Comparison of ENCODE assay signal across 18 cellular contexts in the genomic region with DNA sequence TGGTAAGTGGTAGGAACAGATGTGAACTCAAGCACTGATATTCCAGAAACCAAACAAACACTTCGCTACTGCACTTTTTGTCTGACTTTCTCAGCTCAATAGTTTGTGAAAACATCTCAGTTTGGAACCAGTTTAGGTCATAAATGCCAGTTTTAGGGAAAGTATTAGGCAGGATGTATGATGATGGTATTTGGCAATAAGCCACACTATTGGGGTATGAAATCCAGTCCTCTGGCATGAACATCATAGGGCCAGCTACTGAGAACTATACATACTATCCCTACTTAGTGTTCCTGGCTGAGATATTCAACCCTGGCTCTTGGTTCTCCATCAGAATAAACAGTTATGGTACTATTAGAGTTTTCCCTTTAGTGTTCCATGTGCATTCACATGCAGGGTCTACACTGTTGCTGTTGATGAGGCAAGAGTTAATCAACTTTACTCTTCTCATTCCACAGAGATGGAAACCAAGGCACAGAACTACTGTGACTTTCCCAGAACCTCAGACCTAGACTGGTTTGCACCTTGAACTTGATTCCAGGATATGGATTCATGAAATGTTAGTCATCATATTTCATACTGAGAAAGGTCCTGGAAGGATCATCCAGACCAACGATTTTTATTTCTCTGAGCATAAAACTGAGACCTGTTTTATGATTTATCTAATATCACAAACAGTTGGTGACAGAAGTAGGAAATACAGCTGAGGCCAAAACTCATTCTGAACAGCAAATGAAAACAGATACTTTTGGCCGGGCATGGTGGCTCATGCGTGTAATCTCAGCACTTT. TPM values are rescaled to one million over a fixed set of nuclear protein-coding genes. Genes with fewer than 3 reads are reported as not detected.
DNase-seq lines count a peak whose midpoint lies in the region; ATAC-seq and TF ChIP-seq lines count a peak whose summit lies in the region.
"Had no signal": no experiment of that assay in that cellular context is flagged by ENCODE, and none has a peak within 500 bp of the region (broad histone marks: within the 10 kb centered on the region; RNA-seq: fewer than 3 reads in every experiment).

No MANE protein-coding gene starts in this region.

- H3K27me3 ChIP-seq in ascending aorta (no peaks in the 10 kb centered on the region), tibial artery (no peaks in the 10 kb centered on the region)
- H3K27me3 ChIP-seq: upper lobe of left lung had no signal

- intact Hi-C loops in ascending aorta (cut with DNase I) (no loop called here), tibial artery (cut with DNase I; ENCODE audit: low total_unique reads) (no loop called here)

- peak overlapping the region; percentile 89 to 95 for H3K27ac ChIP-seq in ascending aorta
- H3K27ac ChIP-seq in tibial artery = peak overlapping the region; percentile 82

- H3K36me3 ChIP-seq in ascending aorta (no peaks in the 10 kb centered on the region), tibial artery (no peaks in the 10 kb centered on the region)
- H3K36me3 ChIP-seq: upper lobe of left lung had no signal

- no peak for TF ChIP-seq CTCF in ascending aorta (IDR thresholded peaks at IDR 0.05)
- TF ChIP-seq CTCF in tibial artery (IDR thresholded peaks at IDR 0.05) = no peak

- peak; percentile 77 for DNase-seq in HCEC 1CT
- DNase-seq in ascending aorta (ENCODE audit: low spot score in 2 of 2) = no peak
- DNase-seq in iris pigment epithelial cell (ENCODE audit: low read depth) = peak; percentile 42
- no peak for DNase-seq in tibial artery
- DNase-seq in NCI-H2081 (lab: John Stamatoyannopoulos, UW) = no peak
- DNase-seq in A172 (ENCODE audit: low spot score) = no peak
- DNase-seq: activated effector memory CD4-positive, alpha-beta T cell treated with anti-CD3 and anti-CD28 coated beads, Interleukin-2, amount 50 U/mL, for 16 hours; Caco-2; foreskin melanocyte; Kasumi-1; NCI-H2171; NCI-H774; OCI-M1; stimulated activated CD4-positive, alpha-beta T cell treated with anti-CD3 and anti-CD28 coated beads, Interleukin-1b, Interleukin-23, amount 100 ng/mL, for 48 hours; stimulated activated naive CD8-positive, alpha-beta T cell treated with anti-CD3 and anti-CD28 coated beads, Interleukin-15, amount 100 ng/mL, for 72 hours; upper lobe of left lung had no signal

- peaks cover 0 to 59% of the 10 kb centered on the region in 2 donors for H3K4me1 ChIP-seq in ascending aorta
- H3K4me1 ChIP-seq in tibial artery = peaks cover 0 to 76% (median 51%) of the 10 kb centered on the region in 4 donors

- no peaks in the 10 kb centered on the region for H3K9me3 ChIP-seq in ascending aorta
- no peaks in the 10 kb centered on the region for H3K9me3 ChIP-seq in tibial artery
- H3K9me3 ChIP-seq: Caco-2, upper lobe of left lung had no signal

- H3K4me3 ChIP-seq in ascending aorta (no peak overlapping the region), tibial artery (no peak overlapping the region)
- H3K4me3 ChIP-seq: upper lobe of left lung had no signal

- ATAC-seq in GM19463 (IDR thresholded peaks at IDR 0.05; ENCODE audit: unreplicated experiment) = no peak
- ATAC-seq: sciatic nerve; stimulated activated naive CD8-positive, alpha-beta T cell treated with anti-CD3 and anti-CD28 coated beads, Interleukin-15, amount 100 ng/mL, for 72 hours had no signal

RNA-seq across cellular contexts. Expression of a gene that starts 20.0 kb away (rescaled TPM):
- total RNA-seq in ascending aorta = 0.85 TPM
- total RNA-seq in A172 (2014; rRNA removed; shearing (Covaris generic)) = 2.5 and 3.5 TPM in 2 replicates

RNA-seq across cellular contexts. Expression of a gene that starts 30.2 kb away (rescaled TPM):
- 57.9 TPM for total RNA-seq in ascending aorta
- 92.1 and 113 TPM in 2 replicates for total RNA-seq in A172 (2014; rRNA removed; shearing (Covaris generic))

RNA-seq across cellular contexts. Expression of a gene that starts 46.0 kb away (rescaled TPM):
- total RNA-seq in ascending aorta = 1.9 TPM
- 16.6 and 17.2 TPM in 2 replicates for total RNA-seq in A172 (2014; rRNA removed; shearing (Covaris generic))

Comparison
In these comparisons a context has a peak if more than half of its experiments do, and no peak if none do; other contexts are left out.
1. DNase-seq: peak in HCEC 1CT (single experiment) and iris pigment epithelial cell (single experiment); none in ascending aorta (0 of 2), tibial artery (0 of 2), NCI-H2081 (0 of 2) and A172 (single experiment).